In genomic region chr11:6632116-6633073, GRCh38 we compare ENCODE assay signal across 23 cellular contexts. TPM values are rescaled to one million over a fixed set of nuclear protein-coding genes. Genes with fewer than 3 reads are reported as not detected.
DNase-seq lines count a peak whose midpoint lies in the region; ATAC-seq, FAIRE-seq and TF ChIP-seq lines count a peak whose summit lies in the region.
"Had no signal": no experiment of that assay in that cellular context is flagged by ENCODE, and none has a peak within 500 bp of the region (broad histone marks: within the 10 kb centered on the region; RNA-seq: fewer than 3 reads in every experiment).

No MANE protein-coding gene starts in this region.

- no peaks in the 10 kb centered on the region for H3K27me3 Mint-ChIP-seq in activated T-cell treated with anti-CD3 and anti-CD28 coated beads, Interleukin-2, amount 50 U/mL, for 72 hours (ENCODE audit: low read depth)
- peaks cover 20% of the 10 kb centered on the region for H3K27me3 Mint-ChIP-seq in glutamatergic neuron (ENCODE audit: unreplicated experiment)

- TF ChIP-seq CTCF in NB4 (IDR thresholded peaks at IDR 0.05; ENCODE audit: low read depth, low read length): no peak
- TF ChIP-seq CTCF in kidney (IDR thresholded peaks at IDR 0.05; ENCODE audit: borderline replicate concordance, extremely low read depth, insufficient read depth): no peak
- no peak for TF ChIP-seq CTCF in glutamatergic neuron (IDR thresholded peaks at IDR 0.05; ENCODE audit: partially characterized antibody, unreplicated experiment)

- no peak overlapping the region for H3K9ac ChIP-seq in kidney (ENCODE audit: low read length in 2 of 2)

- no peak for TF ChIP-seq POLR2A in NB4 (IDR thresholded peaks at IDR 0.05; ENCODE audit: extremely low read depth, insufficient read length)

- H3K9me3 Mint-ChIP-seq in activated T-cell treated with anti-CD3 and anti-CD28 coated beads, Interleukin-2, amount 50 U/mL, for 72 hours: no peaks in the 10 kb centered on the region
- peaks cover 4% of the 10 kb centered on the region for H3K9me3 Mint-ChIP-seq in glutamatergic neuron (ENCODE audit: unreplicated experiment)

- no peaks in the 10 kb centered on the region for H3K36me3 Mint-ChIP-seq in activated T-cell treated with anti-CD3 and anti-CD28 coated beads, Interleukin-2, amount 50 U/mL, for 72 hours (ENCODE audit: insufficient read depth in 2 of 2)
- H3K36me3 Mint-ChIP-seq in glutamatergic neuron (ENCODE audit: unreplicated experiment): peaks cover 32% of the 10 kb centered on the region

- H3K4me1 Mint-ChIP-seq in activated T-cell treated with anti-CD3 and anti-CD28 coated beads, Interleukin-2, amount 50 U/mL, for 72 hours (ENCODE audit: low read depth): peaks cover 12% of the 10 kb centered on the region
- H3K4me1 Mint-ChIP-seq in glutamatergic neuron (ENCODE audit: low read depth, unreplicated experiment): no peaks in the 10 kb centered on the region

- FAIRE-seq in kidney (lab: Jason Lieb, UNC): no peak
- FAIRE-seq: A204.1, HepG2 had no signal

- peaks cover 6 to 12% of the 10 kb centered on the region in 2 donors for H3K4me1 ChIP-seq in kidney (ENCODE audit: control insufficient read depth in 1 of 2, insufficient read depth in 1 of 2, low read depth in 1 of 2, low read length in 2 of 2)
- H3K4me1 ChIP-seq: HAP-1 had no signal

- DNase-seq in activated T-cell treated with anti-CD3 and anti-CD28 coated beads, Interleukin-2, amount 50 U/mL, for 72 hours: peak in 1 of 2 donors; percentile 28
- DNase-seq in activated T-cell treated with anti-CD3 and anti-CD28 coated beads for 4 hours (no peak), NB4 (ENCODE audit: low read depth) (peak; percentile 54), kidney (peak; percentile 43), CD1c-positive myeloid dendritic cell (ENCODE audit: extremely low spot score) (no peak), glutamatergic neuron (no peak)
- DNase-seq: DMS53, EL, KBM-7, NCI-H1092 treated with DMSO at 0.1 percent for 48 hours, NCI-H1436 treated with DMSO at 0.1 percent for 48 hours, NCI-H2029, NCI-H2227 treated with DMSO at 0.1 percent for 48 hours, NCI-H510A, PC-9, RPMI8226, SHP77 had no signal

- peak; percentile 55 to 70 for ATAC-seq in activated T-cell treated with anti-CD3 and anti-CD28 coated beads, Interleukin-2, amount 50 U/mL, for 72 hours (replicated peaks in 1 of 2)
- ATAC-seq in GM19324 (IDR thresholded peaks at IDR 0.05; ENCODE audit: low FRiP score, unreplicated experiment): no peak

- no peak overlapping the region for H3K4me3 Mint-ChIP-seq in activated T-cell treated with anti-CD3 and anti-CD28 coated beads, Interleukin-2, amount 50 U/mL, for 72 hours
- no peak overlapping the region for H3K4me3 Mint-ChIP-seq in glutamatergic neuron (ENCODE audit: unreplicated experiment)

- H3K9me3 ChIP-seq in kidney (ENCODE audit: control insufficient read depth in 1 of 2, low read length in 2 of 2): no peaks in the 10 kb centered on the region
- H3K9me3 ChIP-seq: HAP-1 had no signal

- intact Hi-C loops in kidney (cut with DNase I): no loop called here

- H3K4me3 ChIP-seq in NB4 (ENCODE audit: low read depth, low read length) (no peak overlapping the region), kidney (ENCODE audit: low read length in 2 of 2) (no peak overlapping the region)
- H3K4me3 ChIP-seq: HAP-1, PC-9 had no signal

- H3K27ac ChIP-seq in kidney (ENCODE audit: low read depth in 2 of 2, low read length in 2 of 2): no peak overlapping the region
- H3K27ac ChIP-seq: C4-2B, HL-60, PC-9 had no signal

- H3K27ac Mint-ChIP-seq in activated T-cell treated with anti-CD3 and anti-CD28 coated beads, Interleukin-2, amount 50 U/mL, for 72 hours: no peak overlapping the region
- H3K27ac Mint-ChIP-seq in glutamatergic neuron (ENCODE audit: unreplicated experiment): no peak overlapping the region

- H3K36me3 ChIP-seq in kidney (ENCODE audit: control insufficient read depth in 1 of 2, insufficient read depth in 2 of 2, low read length in 2 of 2): peaks cover 0 to 3% of the 10 kb centered on the region in 2 donors
- H3K36me3 ChIP-seq: HAP-1 had no signal

RNA-seq across cellular contexts. Expression of gene TPP1, which starts 13.2 kb away (rescaled TPM):
- 10 to 100 TPM; 56.0 to 62.1 TPM for total RNA-seq in activated T-cell treated with anti-CD3 and anti-CD28 coated beads, Interleukin-2, amount 50 U/mL, for 72 hours
- 84.2 TPM for total RNA-seq in kidney
- polyA plus RNA-seq in kidney (ENCODE audit: insufficient read depth, low read depth, low replicate concordance): 115 TPM
- total RNA-seq in glutamatergic neuron (ENCODE audit: unreplicated experiment): 37.7 TPM

RNA-seq across cellular contexts. Expression of gene TAF10, which starts 20.4 kb away (rescaled TPM):
- 100 to 1,000 TPM; 108 to 123 TPM for total RNA-seq in activated T-cell treated with anti-CD3 and anti-CD28 coated beads, Interleukin-2, amount 50 U/mL, for 72 hours
- total RNA-seq in kidney: 136 TPM
- 250 TPM for polyA plus RNA-seq in kidney (ENCODE audit: insufficient read depth, low read depth, low replicate concordance)
- 124 TPM for total RNA-seq in glutamatergic neuron (ENCODE audit: unreplicated experiment)

RNA-seq across cellular contexts. Expression of gene DCHS1, which starts 23.2 kb away (rescaled TPM):
- total RNA-seq in activated T-cell treated with anti-CD3 and anti-CD28 coated beads, Interleukin-2, amount 50 U/mL, for 72 hours: 1 to 10 TPM; 2.1 to 2.9 TPM
- 17.0 TPM for total RNA-seq in kidney
- 2.4 TPM for polyA plus RNA-seq in kidney (ENCODE audit: insufficient read depth, low read depth, low replicate concordance)
- 91.5 TPM for total RNA-seq in glutamatergic neuron (ENCODE audit: unreplicated experiment)

RNA-seq across cellular contexts. Expression of gene ILK, which starts 28.8 kb away (rescaled TPM):
- 100 to 1,000 TPM; 114 to 118 TPM for total RNA-seq in activated T-cell treated with anti-CD3 and anti-CD28 coated beads, Interleukin-2, amount 50 U/mL, for 72 hours
- total RNA-seq in kidney (170 TPM), glutamatergic neuron (ENCODE audit: unreplicated experiment) (168 TPM)
- polyA plus RNA-seq in kidney (ENCODE audit: insufficient read depth, low read depth, low replicate concordance): 149 TPM

RNA-seq across cellular contexts. Expression of gene RRP8, which starts 29.0 kb away (rescaled TPM):
- total RNA-seq in activated T-cell treated with anti-CD3 and anti-CD28 coated beads, Interleukin-2, amount 50 U/mL, for 72 hours: 10 to 100 TPM; 25.0 to 31.5 TPM
- total RNA-seq in kidney: 23.4 TPM
- 29.8 TPM for polyA plus RNA-seq in kidney (ENCODE audit: insufficient read depth, low read depth, low replicate concordance)
- 16.2 TPM for total RNA-seq in glutamatergic neuron (ENCODE audit: unreplicated experiment)

Comparison
In these comparisons a context has a peak if more than half of its experiments do, and no peak if none do; other contexts are left out.
1. DNase-seq: peak in NB4 (single experiment) and kidney (single experiment); none in activated T-cell treated with anti-CD3 and anti-CD28 coated beads for 4 hours (single experiment), CD1c-positive myeloid dendritic cell (single experiment) and glutamatergic neuron (single experiment).